In genomic region chr5:81779935-81780266, GRCh38 we compare ENCODE assay signal across 8 cellular contexts. TPM values are rescaled to one million over a fixed set of nuclear protein-coding genes. Genes with fewer than 3 reads are reported as not detected.
DNase-seq lines count a peak whose midpoint lies in the region; ATAC-seq, FAIRE-seq and TF ChIP-seq lines count a peak whose summit lies in the region.

No MANE protein-coding gene starts in this region.

- H3K9me3 ChIP-seq in BLaER1 (no peaks in the 10 kb centered on the region), adrenal gland (replicated peaks in 1 of 3) (no peaks in the 10 kb centered on the region)

- no peak for TF ChIP-seq CTCF in HFFc6 (IDR thresholded peaks at IDR 0.05)
- no peak for TF ChIP-seq CTCF in adrenal gland (IDR thresholded peaks at IDR 0.05)
- no peak for TF ChIP-seq CTCF in natural killer cell (IDR thresholded peaks at IDR 0.05)
- no peak for TF ChIP-seq CTCF in D721Med (IDR thresholded peaks at IDR 0.05; ENCODE audit: insufficient read depth, missing control alignments)

- H3K27ac Mint-ChIP-seq in HFFc6 (peak overlapping the region; percentile 82; the same call in 1 of the 2 replicates), natural killer cell (peak overlapping the region; percentile 90 to 92)

- H3K4me1 Mint-ChIP-seq in HFFc6 (ENCODE audit: low read depth) = peaks cover 30% of the 10 kb centered on the region
- H3K4me1 Mint-ChIP-seq in natural killer cell = peaks cover 16 to 17% of the 10 kb centered on the region in 2 donors

- 72 to 90% (median 83%) methylated on average over 4 of the region's 4 CpGs for WGBS in adrenal gland, 4 donors

- H3K4me2 ChIP-seq in BLaER1 = peak overlapping the region; percentile 90

- no peaks in the 10 kb centered on the region for H4K20me1 ChIP-seq in BLaER1

- no peak for FAIRE-seq in D721Med (lab: Jason Lieb, UNC)

- no peaks in the 10 kb centered on the region for H3K9me3 Mint-ChIP-seq in HFFc6
- H3K9me3 Mint-ChIP-seq in natural killer cell = no peaks in the 10 kb centered on the region

- DNase-seq in HFFc6 (no peak), adrenal gland (no peak), natural killer cell (no peak), D721Med (ENCODE audit: insufficient read length, low spot score) (no peak), NCI-H2171 (lab: John Stamatoyannopoulos, UW) (no peak), NCI-H187 (lab: John Stamatoyannopoulos, UW) (no peak), NCI-H774 (lab: John Stamatoyannopoulos, UW) (no peak)

- H3K36me3 Mint-ChIP-seq in HFFc6 (ENCODE audit: low read depth) (no peaks in the 10 kb centered on the region), natural killer cell (no peaks in the 10 kb centered on the region)

- H3K27me3 ChIP-seq in BLaER1 (no peaks in the 10 kb centered on the region), adrenal gland (no peaks in the 10 kb centered on the region)

- no peak overlapping the region for H3K4me3 ChIP-seq in BLaER1
- no peak overlapping the region for H3K4me3 ChIP-seq in adrenal gland

- H3K27me3 Mint-ChIP-seq in HFFc6 (ENCODE audit: insufficient read depth) (no peaks in the 10 kb centered on the region), natural killer cell (ENCODE audit: low read depth in 2 of 2) (no peaks in the 10 kb centered on the region)

- no peaks in the 10 kb centered on the region for H3K36me3 ChIP-seq in BLaER1
- no peaks in the 10 kb centered on the region for H3K36me3 ChIP-seq in adrenal gland (replicated peaks in 1 of 2)

- H3K4me1 ChIP-seq in BLaER1 (peaks cover 19% of the 10 kb centered on the region), adrenal gland (replicated peaks in 1 of 2) (peaks cover 0 to 24% of the 10 kb centered on the region in 2 donors)

- H3K4me3 Mint-ChIP-seq in HFFc6 (no peak overlapping the region), natural killer cell (peak overlapping the region; percentile 40)

- H3K27ac ChIP-seq in BLaER1 (peak overlapping the region; percentile 79; the same call in 1 of the 2 replicates), adrenal gland (peak overlapping the region in 4 of 5 donors; percentile 11 to 85 (median 66))

- ATAC-seq in natural killer cell = no peak

- H3K9ac ChIP-seq in BLaER1 = peak overlapping the region; percentile 76

- TF ChIP-seq POLR2A in adrenal gland (IDR thresholded peaks at IDR 0.05) = no peak

- intact Hi-C loops in adrenal gland (cut with DNase I) = no loop called here
- intact Hi-C loops in natural killer cell (cut with micrococcal nuclease) = no loop called here

RNA-seq across cellular contexts. Expression of gene SSBP2, which starts 29.0 kb away (rescaled TPM):
- 10 to 100 TPM; 21.0 to 28.6 (median 25.1) TPM for total RNA-seq in HFFc6 (2021; fragmentation: NEBNext Ultra II Directional; extraction: Animal tissue kit (Norgen Biotek cat#: 25700))
- total RNA-seq in adrenal gland = 100 to 1,000 TPM in 1 of 8 donors, 10 to 100 TPM in 7; 16.2 to 424 (median 27.2) TPM
- polyA plus RNA-seq in adrenal gland = 10 to 100 TPM; 21.3 to 27.7 (median 24.1) TPM
- 10 to 100 TPM; 13.1 to 17.3 (median 14.8) TPM for total RNA-seq in natural killer cell
